8 cellular contexts compared by ENCODE assay signal in the genomic region with DNA sequence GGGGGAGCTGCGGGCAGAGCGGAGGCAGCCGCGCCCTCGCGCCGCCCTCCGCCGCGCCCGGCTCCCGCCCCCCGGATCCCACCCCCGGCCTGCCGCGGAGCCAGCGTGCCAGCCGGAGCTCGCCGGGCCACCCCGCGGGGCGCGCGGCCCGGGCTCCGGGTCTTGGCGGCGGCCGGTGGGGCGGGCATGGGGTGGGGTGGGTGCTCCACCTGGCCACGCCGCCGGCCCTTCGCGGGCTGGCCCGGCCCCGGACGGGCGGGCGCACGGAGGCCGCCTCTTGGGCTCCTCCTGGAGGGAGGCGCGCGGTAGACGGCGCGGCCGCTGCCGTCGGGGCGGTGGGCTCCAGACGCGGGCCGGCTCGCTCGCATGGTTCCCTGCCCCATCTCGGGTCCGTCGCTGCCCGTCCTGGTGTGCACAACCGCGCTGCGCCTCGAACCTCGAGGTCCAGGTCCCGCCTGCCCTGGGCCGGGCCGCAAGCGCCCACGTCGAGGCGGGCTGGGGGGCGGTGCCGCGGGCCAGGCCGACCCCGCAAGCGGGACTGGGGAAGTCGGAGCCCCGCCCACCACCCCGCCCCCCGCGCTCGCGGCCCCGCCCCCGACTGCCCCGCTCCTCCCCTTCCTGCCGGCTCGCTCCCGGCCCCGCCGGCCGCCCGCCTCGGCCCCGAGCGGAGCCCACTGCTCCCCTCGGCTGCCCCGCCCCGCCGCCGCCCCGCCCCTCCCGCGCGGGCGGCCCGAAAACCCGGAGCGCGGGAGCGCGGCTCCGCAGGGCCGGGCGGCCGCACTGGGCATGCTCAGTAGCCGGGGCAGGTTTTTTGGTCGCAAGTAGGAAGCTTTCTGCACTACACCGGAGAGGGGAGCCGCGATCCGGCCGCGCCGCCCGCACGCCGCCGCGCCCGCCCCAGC. TPM values are rescaled to one million over a fixed set of nuclear protein-coding genes. Genes with fewer than 3 reads are reported as not detected.
A peak's percentile ranks its signal among the peaks of the same experiment; 100 is the strongest.
DNase-seq lines count a peak whose midpoint lies in the region; ATAC-seq and TF ChIP-seq lines count a peak whose summit lies in the region.

A gene with protein sequence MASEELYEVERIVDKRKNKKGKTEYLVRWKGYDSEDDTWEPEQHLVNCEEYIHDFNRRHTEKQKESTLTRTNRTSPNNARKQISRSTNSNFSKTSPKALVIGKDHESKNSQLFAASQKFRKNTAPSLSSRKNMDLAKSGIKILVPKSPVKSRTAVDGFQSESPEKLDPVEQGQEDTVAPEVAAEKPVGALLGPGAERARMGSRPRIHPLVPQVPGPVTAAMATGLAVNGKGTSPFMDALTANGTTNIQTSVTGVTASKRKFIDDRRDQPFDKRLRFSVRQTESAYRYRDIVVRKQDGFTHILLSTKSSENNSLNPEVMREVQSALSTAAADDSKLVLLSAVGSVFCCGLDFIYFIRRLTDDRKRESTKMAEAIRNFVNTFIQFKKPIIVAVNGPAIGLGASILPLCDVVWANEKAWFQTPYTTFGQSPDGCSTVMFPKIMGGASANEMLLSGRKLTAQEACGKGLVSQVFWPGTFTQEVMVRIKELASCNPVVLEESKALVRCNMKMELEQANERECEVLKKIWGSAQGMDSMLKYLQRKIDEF (plus strand): TSS at position 814 of the 902 bp plus-strand sequence. CDS start 380 bp downstream, outside the sequence.

- intact Hi-C loops in activated CD8-positive, alpha-beta T cell treated with anti-CD3 and anti-CD28 coated beads for 36 hours (cut with micrococcal nuclease): no loop called here

- peak within 1 kb of the TSS; percentile 80 for H3K4me3 Mint-ChIP-seq in activated CD8-positive, alpha-beta T cell treated with anti-CD3 and anti-CD28 coated beads for 36 hours

- CTCF ChIA-PET in activated CD8-positive, alpha-beta T cell treated with anti-CD3 and anti-CD28 coated beads for 36 hours (lab: Charles Lee): interaction anchor here (1.2 kb wide), 1 partner anchor 15 kb away, joined by 3 read pairs; no protein-coding TSS in a partner anchor

- DNase-seq in CD1c-positive myeloid dendritic cell (ENCODE audit: extremely low spot score) (peak; percentile 97), HK-2 (ENCODE audit: unreplicated experiment) (peak; percentile 83), NCI-H82 treated with DMSO at 0.1 percent for 48 hours (lab: John Stamatoyannopoulos, UW; ENCODE audit: unreplicated experiment) (peak; percentile 68), lung microvascular endothelial cell (ENCODE audit: low read depth in 2 of 2) (peak; percentile 92 to 95)
- DNase-seq in activated CD8-positive, alpha-beta T cell treated with anti-CD3 and anti-CD28 coated beads for 36 hours: peak; percentile 85
- DNase-seq in effector CD4-positive, alpha-beta T cell: peak; percentile 74
- peak; percentile 76 to 84 (median 79) for DNase-seq in stimulated activated CD4-positive, alpha-beta T cell treated with anti-CD3 and anti-CD28 coated beads, TNF-alpha, amount 100 ng/mL, for 4 hours (ENCODE audit: low read depth in 3 of 3)

- peaks cover 21% of the 10 kb centered on the region for H3K36me3 Mint-ChIP-seq in activated CD8-positive, alpha-beta T cell treated with anti-CD3 and anti-CD28 coated beads for 36 hours (ENCODE audit: low read depth)

- peaks cover 56% of the 10 kb centered on the region for H3K4me1 Mint-ChIP-seq in activated CD8-positive, alpha-beta T cell treated with anti-CD3 and anti-CD28 coated beads for 36 hours (ENCODE audit: low read depth)

- POLR2A ChIA-PET in activated CD8-positive, alpha-beta T cell treated with anti-CD3 and anti-CD28 coated beads for 36 hours (lab: Charles Lee): interaction anchor here (0.9 to 2.3 kb wide), 5 partner anchors 11 to 139 kb away, joined by 3 to 13 read pairs (median 9); no protein-coding TSS in a partner anchor

- peaks cover 23% of the 10 kb centered on the region for H3K9me3 Mint-ChIP-seq in activated CD8-positive, alpha-beta T cell treated with anti-CD3 and anti-CD28 coated beads for 36 hours

- H3K27ac Mint-ChIP-seq in activated CD8-positive, alpha-beta T cell treated with anti-CD3 and anti-CD28 coated beads for 36 hours: peak within 1 kb of the TSS; percentile 94

- H3K27me3 Mint-ChIP-seq in activated CD8-positive, alpha-beta T cell treated with anti-CD3 and anti-CD28 coated beads for 36 hours: no peaks in the 10 kb centered on the region

- no peak for TF ChIP-seq CTCF in activated CD8-positive, alpha-beta T cell treated with anti-CD3 and anti-CD28 coated beads for 36 hours (IDR thresholded peaks at IDR 0.05)

- ATAC-seq in GM19455 (IDR thresholded peaks at IDR 0.05; ENCODE audit: unreplicated experiment): peak; percentile 72
- peak; percentile 83 for ATAC-seq in activated CD8-positive, alpha-beta T cell treated with anti-CD3 and anti-CD28 coated beads for 36 hours

RNA-seq across cellular contexts. Expression of the gene that starts here (rescaled TPM):
- total RNA-seq in activated CD8-positive, alpha-beta T cell treated with anti-CD3 and anti-CD28 coated beads for 36 hours: 10 to 100 TPM; 31.1 to 31.2 TPM
- total RNA-seq in lung microvascular endothelial cell: 18.1 and 27.8 TPM in 2 replicates

Comparison
In these comparisons a context has a peak if more than half of its experiments do, and no peak if none do; other contexts are left out.
1. Peak in every context shown above with its lines: DNase-seq and ATAC-seq.